Comparison of ENCODE assay signal across 9 cellular contexts in the genomic region with DNA sequence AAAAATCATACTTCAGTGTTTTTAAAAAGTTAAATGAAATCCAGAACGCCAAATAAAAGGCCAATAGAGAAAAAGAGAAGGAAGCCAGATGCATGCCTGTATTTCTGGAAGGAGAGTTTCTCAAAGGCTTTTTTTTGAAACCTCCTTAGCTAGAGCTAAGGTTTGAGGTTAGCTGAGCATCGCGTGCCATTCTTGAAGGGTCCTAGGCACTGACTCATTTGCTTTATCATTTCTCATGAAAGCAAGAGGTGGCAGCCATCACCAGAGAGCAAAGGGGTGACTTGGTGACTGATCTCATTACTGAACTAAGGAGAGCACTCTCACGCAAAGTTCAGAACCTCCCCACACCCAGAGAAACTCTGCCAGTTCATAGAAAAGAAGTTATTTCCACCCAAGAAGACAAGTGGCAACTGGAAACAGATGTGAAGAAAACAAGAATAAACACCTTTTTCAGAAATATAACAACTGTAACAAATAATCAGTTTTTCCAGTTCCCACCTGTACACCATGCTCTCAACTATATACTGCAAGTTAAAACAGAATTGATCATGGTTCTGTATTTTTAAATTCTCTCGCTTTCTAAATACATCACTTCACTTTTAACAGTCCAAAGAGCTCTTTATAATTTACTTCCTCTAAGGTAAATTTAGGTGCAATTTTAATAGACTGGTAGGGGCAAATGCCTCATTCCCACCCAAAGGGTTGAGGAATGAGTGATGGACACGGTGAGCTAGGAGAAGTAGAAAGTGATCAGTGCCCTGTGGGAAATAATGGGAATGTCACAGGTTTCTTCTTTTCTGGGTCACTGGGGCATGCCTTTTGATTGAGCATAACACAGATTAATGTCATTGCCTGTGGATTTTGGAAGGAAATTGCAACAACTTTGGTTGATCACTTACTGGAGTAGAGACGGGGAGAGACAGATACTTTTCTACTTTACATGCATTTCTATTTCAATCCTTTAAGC. TPM values are rescaled to one million over a fixed set of nuclear protein-coding genes. Genes with fewer than 3 reads are reported as not detected.
DNase-seq lines count a peak whose midpoint lies in the region; ATAC-seq and TF ChIP-seq lines count a peak whose summit lies in the region.
"Had no signal": no experiment of that assay in that cellular context is flagged by ENCODE, and none has a peak within 500 bp of the region (broad histone marks: within the 10 kb centered on the region; RNA-seq: fewer than 3 reads in every experiment).

No MANE protein-coding gene starts in this region.

- TF ChIP-seq CTCF in breast epithelium (IDR thresholded peaks at IDR 0.05): no peak

- DNase-seq in T-cell: peak in 18 of 34 experiments; percentile 3 to 60 (median 17)
- DNase-seq in effector CD4-positive, alpha-beta T cell: peak; percentile 47
- DNase-seq in NCI-H524 treated with DMSO at 0.1 percent for 48 hours (lab: John Stamatoyannopoulos, UW): no peak
- DNase-seq in breast epithelium (ENCODE audit: low spot score in 2 of 2): no peak
- DNase-seq in H7: no peak
- DNase-seq in NCI-H345 treated with DMSO at 0.1 percent for 48 hours (lab: John Stamatoyannopoulos, UW; ENCODE audit: unreplicated experiment): no peak
- DNase-seq: IMR-90 had no signal

- intact Hi-C loops in breast epithelium (cut with DNase I; ENCODE audit: low total_unique reads): no loop called here

- peaks cover 0 to 4% of the 10 kb centered on the region in 2 donors for H3K27me3 ChIP-seq in breast epithelium
- H3K27me3 ChIP-seq in H7 (ENCODE audit: control insufficient read depth, insufficient read depth, low read length): no peaks in the 10 kb centered on the region

- ATAC-seq in GM18511 (IDR thresholded peaks at IDR 0.05; ENCODE audit: unreplicated experiment) (peak; percentile 80), HG02840 (IDR thresholded peaks at IDR 0.05; ENCODE audit: low FRiP score, unreplicated experiment) (peak; percentile 76), T-cell (replicated peaks in 1 of 4) (peak; percentile 75 to 92 (median 89))

- H3K4me1 ChIP-seq in breast epithelium: no peaks in the 10 kb centered on the region

- H3K9me3 Mint-ChIP-seq in T-cell: no peaks in the 10 kb centered on the region

- CTCF ChIA-PET in T-cell (lab: Charles Lee): interaction anchor here (0.6 to 1.0 kb wide), 2 partner anchors 9 to 14 kb away, joined by 3 to 4 read pairs; no protein-coding TSS in a partner anchor

- no peaks in the 10 kb centered on the region for H3K9me3 ChIP-seq in breast epithelium

- peaks cover 8% of the 10 kb centered on the region for H3K36me3 Mint-ChIP-seq in T-cell

- POLR2A ChIA-PET in T-cell (lab: Charles Lee): interaction anchor here in 1 of 2 donors (0.6 kb wide), 1 partner anchor 1261 kb away, joined by 3 read pairs; the partner anchor contains the start of gene CMSS1

- H3K4me3 Mint-ChIP-seq in T-cell: peak overlapping the region; percentile 56 to 79 (median 59)

- H3K27ac ChIP-seq in breast epithelium: no peak overlapping the region

- no peak overlapping the region for H3K4me3 ChIP-seq in breast epithelium
- no peak overlapping the region for H3K4me3 ChIP-seq in H7 (ENCODE audit: insufficient read depth, low read depth, low read length)

- no peaks in the 10 kb centered on the region for H3K27me3 Mint-ChIP-seq in T-cell

- peaks cover 43 to 80% (median 75%) of the 10 kb centered on the region in 3 donors for H3K4me1 Mint-ChIP-seq in T-cell

- peak overlapping the region; percentile 92 to 95 for H3K27ac Mint-ChIP-seq in T-cell

- no peaks in the 10 kb centered on the region for H3K36me3 ChIP-seq in breast epithelium
- H3K36me3 ChIP-seq in H7 (replicated peaks; ENCODE audit: control insufficient read depth, insufficient read depth, low read length): no peaks in the 10 kb centered on the region

- TF ChIP-seq POLR2A in breast epithelium (IDR thresholded peaks at IDR 0.05): no peak

RNA-seq across cellular contexts. Expression of gene GPR15, which starts 24.7 kb away (rescaled TPM):
- total RNA-seq in T-cell: 10 to 100 TPM in 4 of 5 donors, 1 to 10 TPM in 1; 5.7 to 69.9 (median 24.7) TPM
- 1 to 10 TPM in 1 of 3 donors, under 1 TPM in 1, not detected in 1; 0.59 to 1.6 TPM for total RNA-seq in breast epithelium
- total RNA-seq in H7 (2014; rRNA removed; shearing (Covaris generic)): not detected in 2 replicates
- total RNA-seq: IMR-90 had no signal

RNA-seq across cellular contexts. Expression of gene CLDND1, which starts 33.7 kb away (rescaled TPM):
- total RNA-seq in T-cell (100 to 1,000 TPM; 133 to 404 (median 264) TPM), breast epithelium (100 to 1,000 TPM; 113 to 121 (median 114) TPM)
- 55.2 and 58.1 TPM in 2 replicates for total RNA-seq in H7 (2014; rRNA removed; shearing (Covaris generic))

RNA-seq across cellular contexts. Expression of gene CPOX, which starts 37.0 kb away (rescaled TPM):
- total RNA-seq in T-cell (10 to 100 TPM; 13.9 to 47.6 (median 44.6) TPM), breast epithelium (10 to 100 TPM; 14.4 to 22.1 (median 15.1) TPM)
- 36.6 and 39.4 TPM in 2 replicates for total RNA-seq in H7 (2014; rRNA removed; shearing (Covaris generic))

RNA-seq across cellular contexts. Expression of gene OR5K2, which starts 59.0 kb away (rescaled TPM):
- total RNA-seq in T-cell: not detected
- not detected for total RNA-seq in breast epithelium
- total RNA-seq in H7 (2014; rRNA removed; shearing (Covaris generic)): not detected in 2 replicates
- total RNA-seq: IMR-90 had no signal

Comparison
In these comparisons a context has a peak if more than half of its experiments do, and no peak if none do; other contexts are left out.
1. DNase-seq: peak in T-cell (18 of 34) and effector CD4-positive, alpha-beta T cell (single experiment); none in NCI-H524 treated with DMSO at 0.1 percent for 48 hours (single experiment), breast epithelium (0 of 2), H7 (single experiment) and NCI-H345 treated with DMSO at 0.1 percent for 48 hours (single experiment).
2. Peak in every context shown above with its lines, with median percentiles within 50 percentile points of each other: ATAC-seq.